24 cellular contexts compared by ENCODE assay signal in the genomic region with DNA sequence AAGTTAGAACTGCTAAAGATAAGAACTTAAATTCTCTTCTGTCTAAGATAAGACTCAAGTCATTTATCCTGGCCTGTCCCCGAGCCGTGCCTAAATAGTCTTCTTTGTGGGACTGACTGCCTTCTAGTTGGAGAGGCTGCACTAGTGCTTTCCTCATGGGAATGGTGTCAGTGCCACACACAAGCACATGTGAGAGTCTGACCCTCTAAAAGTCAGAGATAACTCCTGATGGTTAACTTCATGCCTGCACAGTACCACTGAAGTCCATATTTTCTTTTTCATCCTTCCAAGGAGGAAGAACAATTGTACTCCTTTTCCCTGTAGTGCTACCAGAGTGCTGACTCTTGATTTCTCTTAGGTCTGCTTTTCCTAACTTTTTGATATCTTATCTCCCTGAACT.
"Had no signal": no experiment of that assay in that cellular context is flagged by ENCODE, and none has a peak within 500 bp of the region (broad histone marks: within the 10 kb centered on the region; RNA-seq: fewer than 3 reads in every experiment).

No MANE protein-coding gene starts in this region.

- H3K36me3 ChIP-seq: SJCRH30 had no signal

- H3K4me3 ChIP-seq: K562, SJCRH30 had no signal

- H3K4me1 ChIP-seq: SJCRH30 had no signal

- H3K27ac ChIP-seq: KMS-11, RWPE1, SJCRH30 had no signal

- H3K9me3 ChIP-seq: SJCRH30 had no signal

- ATAC-seq: K562, Panc1, PC-3, SK-N-SH treated with all-trans-retinoic acid at 6 μM for 48 hours had no signal

- DNase-seq: MV-4-11, NCI-H1048, NCI-H1105, NCI-H1417, NCI-H1436 treated with DMSO at 0.1 percent for 48 hours, NCI-H1694, NCI-H187 treated with DMSO at 0.1 percent for 48 hours, NCI-H2029 treated with DMSO at 0.1 percent for 48 hours, NCI-H2107, NCI-H2171, NCI-H226, NCI-H446, NCI-H510A, NCI-H524 treated with DMSO at 0.1 percent for 48 hours, NCI-H69, NCI-H774, PC-3, SHP77 treated with DMSO at 0.1 percent for 48 hours, SJCRH30 had no signal
